ENCODE assay signal across 21 cellular contexts in genomic region chr9:128936171-128936865, GRCh38. TPM values are rescaled to one million over a fixed set of nuclear protein-coding genes. Genes with fewer than 3 reads are reported as not detected.
DNase-seq lines count a peak whose midpoint lies in the region; ATAC-seq, FAIRE-seq and TF ChIP-seq lines count a peak whose summit lies in the region.
"Had no signal": no experiment of that assay in that cellular context is flagged by ENCODE, and none has a peak within 500 bp of the region (broad histone marks: within the 10 kb centered on the region; RNA-seq: fewer than 3 reads in every experiment).

No MANE protein-coding gene starts in this region.

- H3K27me3 ChIP-seq in RWPE2 (ENCODE audit: insufficient read depth, poor library complexity, severe bottlenecking), result no peaks in the 10 kb centered on the region
- no peaks in the 10 kb centered on the region for H3K27me3 ChIP-seq in HepG2 (ENCODE audit: control insufficient read depth in 1 of 2, insufficient read depth in 2 of 2, low read length in 2 of 2)
- H3K27me3 ChIP-seq: BLaER1 had no signal

- DNase-seq in GM13976 (ENCODE audit: low spot score) (peak; percentile 7), RWPE2 (ENCODE audit: low spot score) (peak; percentile 36), HepG2 (ENCODE audit: low spot score) (no peak), posterior vena cava (ENCODE audit: low spot score) (peak; percentile 49), omental fat pad (ENCODE audit: low spot score) (no peak), NCI-H1417 (lab: John Stamatoyannopoulos, UW) (no peak)
- no peak for DNase-seq in central memory CD4-positive, alpha-beta T cell
- DNase-seq: 8988T; Calu3; CD4-positive, alpha-beta memory T cell; IMR-90; KBM-7 had no signal

- POLR2A ChIA-PET in HepG2 (lab: Yijun Ruan, JAX), result no interaction called here

- intact Hi-C loops in HepG2 (cut with micrococcal nuclease; ENCODE audit: unreplicated experiment) (no loop called here), posterior vena cava (cut with DNase I) (no loop called here)

- CTCF ChIA-PET in HepG2 (lab: Yijun Ruan, JAX; ENCODE audit: low intra/inter-chr PET ratio, low total read pairs), result no interaction called here

- no peak overlapping the region for H2AFZ ChIP-seq in HepG2 (ENCODE audit: low read length)

- H3K36me3 ChIP-seq in RWPE2 (ENCODE audit: low read depth) (no peaks in the 10 kb centered on the region), HepG2 (replicated peaks in 1 of 2; ENCODE audit: control insufficient read depth in 1 of 2, insufficient read depth in 2 of 2, low read length in 2 of 2) (peaks cover 0 to 2% of the 10 kb centered on the region in 2 experiments; a peak in 2 of 5 replicates)
- H3K36me3 ChIP-seq: HAP-1 had no signal

- no peak overlapping the region for H3K4me2 ChIP-seq in HepG2 (ENCODE audit: low read depth, low read length)
- H3K4me2 ChIP-seq: BLaER1 had no signal

- H3K4me3 ChIP-seq in RWPE2 (ENCODE audit: severe bottlenecking), result no peak overlapping the region
- no peak overlapping the region for H3K4me3 ChIP-seq in HepG2 (replicated peaks in 1 of 3; ENCODE audit: insufficient read depth in 1 of 3, low read depth in 2 of 3, low read length in 3 of 3)
- H3K4me3 ChIP-seq: BLaER1, HAP-1 had no signal

- WGBS in HepG2 (ENCODE audit: low lambda C conversion rate), result 90% methylated on average over 10 of the region's 11 CpGs

- no peak overlapping the region for H3K9ac ChIP-seq in HepG2 (ENCODE audit: insufficient read depth, low read depth, low read length)
- H3K9ac ChIP-seq: BLaER1 had no signal

- no peak for TF ChIP-seq POLR2A in HepG2 (IDR thresholded peaks at IDR 0.05; ENCODE audit: insufficient read depth in 1 of 2, low read depth in 2 of 2, low read length in 2 of 2)

- H3K27ac ChIP-seq in RWPE2 (ENCODE audit: poor library complexity, severe bottlenecking), result no peak overlapping the region
- no peak overlapping the region for H3K27ac ChIP-seq in HepG2 (ENCODE audit: extremely low read length, insufficient read depth, low read length)
- H3K27ac ChIP-seq: BLaER1, HL-60 had no signal

- H3K79me2 ChIP-seq in HepG2 (ENCODE audit: insufficient read depth, low read length), result no peaks in the 10 kb centered on the region

- TF ChIP-seq CTCF in GM13976 (IDR thresholded peaks at IDR 0.05; ENCODE audit: borderline replicate concordance, control extremely low read depth, extremely low read depth, insufficient read depth, missing control alignments), result no peak
- TF ChIP-seq CTCF in RWPE2 (IDR thresholded peaks at IDR 0.05; ENCODE audit: poor library complexity, severe bottlenecking), result no peak
- no peak for TF ChIP-seq CTCF in HepG2 (CRISPR knock-in tag; IDR thresholded peaks at IDR 0.05)
- TF ChIP-seq CTCF in omental fat pad (IDR thresholded peaks at IDR 0.05), result no peak

- H4K20me1 ChIP-seq in HepG2 (ENCODE audit: insufficient read depth, low read length), result no peaks in the 10 kb centered on the region
- H4K20me1 ChIP-seq: BLaER1 had no signal

- FAIRE-seq in HepG2 (lab: Jason Lieb, UNC), result no peak
- FAIRE-seq: G401.6, GM12891, GM18507, H1 had no signal

- no TSS peak for BruUV-seq in HepG2 (replicated peaks; lab: Mats Ljungman, UMichigan)

- H3K4me1 ChIP-seq in RWPE2 (ENCODE audit: insufficient read depth, poor library complexity, severe bottlenecking) (no peaks in the 10 kb centered on the region), HepG2 (ENCODE audit: insufficient read depth, low read length) (peaks cover 11% of the 10 kb centered on the region)
- H3K4me1 ChIP-seq: BLaER1, HAP-1 had no signal

- in situ Hi-C loops in GM13976 (cut with MboI; ENCODE audit: low sequenced_read_pairs, unreplicated experiment) (no loop called here), HepG2 (cut with HindIII; ENCODE audit: extremely low pct_ligation_motif_present, low pct_unique_long_range_greater_than_20kb) (no loop called here)

- ATAC-seq in RWPE2 (ENCODE audit: low read depth) (no peak), HepG2 (no peak), omental fat pad (ENCODE audit: low FRiP score) (no peak), GM18520 (IDR thresholded peaks at IDR 0.05; ENCODE audit: unreplicated experiment) (no peak)

- TF ChIP-seq RAD21 in HepG2 (CRISPR knock-in tag; IDR thresholded peaks at IDR 0.05), result no peak

- H3K9me3 ChIP-seq in RWPE2 (ENCODE audit: severe bottlenecking) (no peaks in the 10 kb centered on the region), HepG2 (ENCODE audit: low read length) (no peaks in the 10 kb centered on the region)
- H3K9me3 ChIP-seq: BLaER1, HAP-1 had no signal

- TF ChIP-seq EP300 in HepG2 (IDR thresholded peaks at IDR 0.05; ENCODE audit: low read depth in 2 of 2, low read length in 2 of 2) (no peak), HepG2 (CRISPR knock-in tag; IDR thresholded peaks at IDR 0.05; ENCODE audit: borderline replicate concordance) (no peak)

RNA-seq across cellular contexts. Expression of gene DOLK, which starts 11.1 kb away (rescaled TPM):
- 10.3 and 18.7 TPM in 2 replicates for total RNA-seq in HepG2 (2016; rRNA removed; fragmentation: Illumina TruSeq; extraction: Trizol)
- 3.1 and 3.7 TPM in 2 replicates for total RNA-seq in HepG2 (2016; cell fraction: cytosol; rRNA removed; fragmentation: Illumina TruSeq; extraction: Trizol; ENCODE audit: low read depth)
- total RNA-seq in HepG2 (2016; cell fraction: insoluble cytoplasmic fraction; rRNA removed; fragmentation: Illumina TruSeq; extraction: Trizol), result 11.0 and 19.4 TPM in 2 replicates
- 7.5 and 9.2 TPM in 2 replicates for total RNA-seq in HepG2 (2016; cell fraction: membrane; rRNA removed; fragmentation: Illumina TruSeq; extraction: Trizol)
- 18.0 and 18.2 TPM in 2 replicates for total RNA-seq in HepG2 (2016; cell fraction: nucleus; rRNA removed; fragmentation: Illumina TruSeq; extraction: Trizol)
- polyA plus RNA-seq in HepG2 (2011; rRNA removed), result 15.4 and 19.2 TPM in 2 replicates
- polyA plus RNA-seq in HepG2 (2011; cell fraction: cytosol; rRNA removed), result 20.0 and 23.0 TPM in 2 replicates
- polyA plus RNA-seq in HepG2 (2011; cell fraction: nucleus; rRNA removed), result 7.1 TPM in 2 replicates
- polyA plus RNA-seq in HepG2 (2012), result 10.1 and 10.3 TPM in 2 replicates
- 2.6 and 4.0 TPM in 2 replicates for polyA plus RNA-seq in HepG2 (2016; cell fraction: cytosol; fragmentation: Illumina TruSeq; extraction: Trizol; ENCODE audit: low read depth)
- polyA plus RNA-seq in HepG2 (2016; cell fraction: insoluble cytoplasmic fraction; fragmentation: Illumina TruSeq; extraction: Trizol; ENCODE audit: low read depth), result 10.6 and 11.1 TPM in 2 replicates
- 5.2 and 6.9 TPM in 2 replicates for polyA plus RNA-seq in HepG2 (2016; cell fraction: membrane; fragmentation: Illumina TruSeq; extraction: Trizol; ENCODE audit: low read depth)
- polyA plus RNA-seq in HepG2 (2016; cell fraction: nucleus; fragmentation: Illumina TruSeq; extraction: Trizol; ENCODE audit: insufficient read depth, low read depth), result 23.1 and 24.2 TPM in 2 replicates
- 61.1 and 98.9 TPM in 2 replicates for polyA minus RNA-seq in HepG2 (2011; rRNA and poly(A)+ RNA removed; ENCODE audit: low replicate concordance)
- 10.9 and 12.8 TPM in 2 replicates for polyA minus RNA-seq in HepG2 (2011; cell fraction: cytosol; rRNA and poly(A)+ RNA removed)
- 16.7 and 17.8 TPM in 2 replicates for polyA minus RNA-seq in HepG2 (2011; cell fraction: nucleus; rRNA and poly(A)+ RNA removed)
- total RNA-seq in posterior vena cava, result 1 to 10 TPM; 9.0 to 10.0 TPM
- total RNA-seq in omental fat pad, result 10 to 100 TPM; 13.3 to 23.2 (median 17.7) TPM

RNA-seq across cellular contexts. Expression of gene NUP188, which starts 11.2 kb away (rescaled TPM):
- total RNA-seq in HepG2 (2016; rRNA removed; fragmentation: Illumina TruSeq; extraction: Trizol) (38.5 and 54.1 TPM in 2 replicates), posterior vena cava (10 to 100 TPM; 33.2 to 34.1 TPM), omental fat pad (10 to 100 TPM; 27.2 to 70.6 (median 38.3) TPM)
- total RNA-seq in HepG2 (2016; cell fraction: cytosol; rRNA removed; fragmentation: Illumina TruSeq; extraction: Trizol; ENCODE audit: low read depth), result 8.2 and 12.6 TPM in 2 replicates
- total RNA-seq in HepG2 (2016; cell fraction: insoluble cytoplasmic fraction; rRNA removed; fragmentation: Illumina TruSeq; extraction: Trizol), result 35.5 and 47.1 TPM in 2 replicates
- total RNA-seq in HepG2 (2016; cell fraction: membrane; rRNA removed; fragmentation: Illumina TruSeq; extraction: Trizol), result 10.3 and 12.4 TPM in 2 replicates
- 52.4 and 56.0 TPM in 2 replicates for total RNA-seq in HepG2 (2016; cell fraction: nucleus; rRNA removed; fragmentation: Illumina TruSeq; extraction: Trizol)
- 28.0 and 31.5 TPM in 2 replicates for polyA plus RNA-seq in HepG2 (2011; rRNA removed)
- 30.7 and 31.2 TPM in 2 replicates for polyA plus RNA-seq in HepG2 (2011; cell fraction: cytosol; rRNA removed)
- polyA plus RNA-seq in HepG2 (2011; cell fraction: nucleus; rRNA removed), result 80.5 and 92.3 TPM in 2 replicates
- polyA plus RNA-seq in HepG2 (2012), result 31.1 and 32.6 TPM in 2 replicates
- polyA plus RNA-seq in HepG2 (2016; cell fraction: cytosol; fragmentation: Illumina TruSeq; extraction: Trizol; ENCODE audit: low read depth), result 1.6 and 2.1 TPM in 2 replicates
- 27.2 and 38.0 TPM in 2 replicates for polyA plus RNA-seq in HepG2 (2016; cell fraction: insoluble cytoplasmic fraction; fragmentation: Illumina TruSeq; extraction: Trizol; ENCODE audit: low read depth)
- 3.8 and 4.7 TPM in 2 replicates for polyA plus RNA-seq in HepG2 (2016; cell fraction: membrane; fragmentation: Illumina TruSeq; extraction: Trizol; ENCODE audit: low read depth)
- 55.8 and 60.8 TPM in 2 replicates for polyA plus RNA-seq in HepG2 (2016; cell fraction: nucleus; fragmentation: Illumina TruSeq; extraction: Trizol; ENCODE audit: insufficient read depth, low read depth)
- polyA minus RNA-seq in HepG2 (2011; rRNA and poly(A)+ RNA removed; ENCODE audit: low replicate concordance), result 177 and 560 TPM in 2 replicates
- polyA minus RNA-seq in HepG2 (2011; cell fraction: cytosol; rRNA and poly(A)+ RNA removed), result 51.6 and 71.1 TPM in 2 replicates
- 71.8 and 93.1 TPM in 2 replicates for polyA minus RNA-seq in HepG2 (2011; cell fraction: nucleus; rRNA and poly(A)+ RNA removed)

RNA-seq across cellular contexts. Expression of gene PHYHD1, which starts 15.5 kb away (rescaled TPM):
- total RNA-seq in HepG2 (2016; rRNA removed; fragmentation: Illumina TruSeq; extraction: Trizol) (10.6 and 12.3 TPM in 2 replicates), posterior vena cava (10 to 100 TPM; 11.4 to 24.8 TPM), omental fat pad (10 to 100 TPM; 14.4 to 43.8 (median 32.4) TPM)
- 3.5 and 4.7 TPM in 2 replicates for total RNA-seq in HepG2 (2016; cell fraction: cytosol; rRNA removed; fragmentation: Illumina TruSeq; extraction: Trizol; ENCODE audit: low read depth)
- 10.3 and 13.2 TPM in 2 replicates for total RNA-seq in HepG2 (2016; cell fraction: insoluble cytoplasmic fraction; rRNA removed; fragmentation: Illumina TruSeq; extraction: Trizol)
- total RNA-seq in HepG2 (2016; cell fraction: membrane; rRNA removed; fragmentation: Illumina TruSeq; extraction: Trizol), result 4.2 and 5.2 TPM in 2 replicates
- 5.8 and 8.2 TPM in 2 replicates for total RNA-seq in HepG2 (2016; cell fraction: nucleus; rRNA removed; fragmentation: Illumina TruSeq; extraction: Trizol)
- polyA plus RNA-seq in HepG2 (2011; rRNA removed), result 19.6 and 25.3 TPM in 2 replicates
- 12.8 and 20.7 TPM in 2 replicates for polyA plus RNA-seq in HepG2 (2011; cell fraction: cytosol; rRNA removed)
- polyA plus RNA-seq in HepG2 (2011; cell fraction: nucleus; rRNA removed), result 28.7 and 34.3 TPM in 2 replicates
- 9.6 and 13.5 TPM in 2 replicates for polyA plus RNA-seq in HepG2 (2012)
- polyA plus RNA-seq in HepG2 (2016; cell fraction: cytosol; fragmentation: Illumina TruSeq; extraction: Trizol; ENCODE audit: low read depth), result 7.3 and 8.5 TPM in 2 replicates
- 21.0 and 23.6 TPM in 2 replicates for polyA plus RNA-seq in HepG2 (2016; cell fraction: insoluble cytoplasmic fraction; fragmentation: Illumina TruSeq; extraction: Trizol; ENCODE audit: low read depth)
- 8.2 and 8.9 TPM in 2 replicates for polyA plus RNA-seq in HepG2 (2016; cell fraction: membrane; fragmentation: Illumina TruSeq; extraction: Trizol; ENCODE audit: low read depth)
- polyA plus RNA-seq in HepG2 (2016; cell fraction: nucleus; fragmentation: Illumina TruSeq; extraction: Trizol; ENCODE audit: insufficient read depth, low read depth), result 16.5 and 23.5 TPM in 2 replicates
- polyA minus RNA-seq in HepG2 (2011; rRNA and poly(A)+ RNA removed; ENCODE audit: low replicate concordance), result 0.89 and 32.1 TPM in 2 replicates
- polyA minus RNA-seq in HepG2 (2011; cell fraction: cytosol; rRNA and poly(A)+ RNA removed), result 12.7 and 13.2 TPM in 2 replicates
- polyA minus RNA-seq in HepG2 (2011; cell fraction: nucleus; rRNA and poly(A)+ RNA removed), result 10.7 and 15.2 TPM in 2 replicates
- total RNA-seq: Calu3 had no signal
- polyA plus RNA-seq: CD14-positive monocyte; CD4-positive, alpha-beta memory T cell had no signal

RNA-seq across cellular contexts. Expression of gene LRRC8A, which starts 54.4 kb away (rescaled TPM):
- total RNA-seq in HepG2 (2016; rRNA removed; fragmentation: Illumina TruSeq; extraction: Trizol) (10.0 and 16.1 TPM in 2 replicates), posterior vena cava (10 to 100 TPM; 49.1 to 58.3 TPM), omental fat pad (10 to 100 TPM; 37.8 to 67.1 (median 47.8) TPM)
- total RNA-seq in HepG2 (2016; cell fraction: cytosol; rRNA removed; fragmentation: Illumina TruSeq; extraction: Trizol; ENCODE audit: low read depth), result 3.1 and 3.7 TPM in 2 replicates
- total RNA-seq in HepG2 (2016; cell fraction: insoluble cytoplasmic fraction; rRNA removed; fragmentation: Illumina TruSeq; extraction: Trizol), result 8.4 and 15.9 TPM in 2 replicates
- 12.4 and 13.1 TPM in 2 replicates for total RNA-seq in HepG2 (2016; cell fraction: membrane; rRNA removed; fragmentation: Illumina TruSeq; extraction: Trizol)
- total RNA-seq in HepG2 (2016; cell fraction: nucleus; rRNA removed; fragmentation: Illumina TruSeq; extraction: Trizol), result 13.9 and 14.0 TPM in 2 replicates
- 40.6 and 44.8 TPM in 2 replicates for polyA plus RNA-seq in HepG2 (2011; rRNA removed)
- 38.4 and 46.2 TPM in 2 replicates for polyA plus RNA-seq in HepG2 (2011; cell fraction: cytosol; rRNA removed)
- 29.0 and 30.1 TPM in 2 replicates for polyA plus RNA-seq in HepG2 (2011; cell fraction: nucleus; rRNA removed)
- polyA plus RNA-seq in HepG2 (2012), result 15.7 and 19.9 TPM in 2 replicates
- 2.4 and 2.7 TPM in 2 replicates for polyA plus RNA-seq in HepG2 (2016; cell fraction: cytosol; fragmentation: Illumina TruSeq; extraction: Trizol; ENCODE audit: low read depth)
- 9.1 and 10.7 TPM in 2 replicates for polyA plus RNA-seq in HepG2 (2016; cell fraction: insoluble cytoplasmic fraction; fragmentation: Illumina TruSeq; extraction: Trizol; ENCODE audit: low read depth)
- 9.0 and 9.9 TPM in 2 replicates for polyA plus RNA-seq in HepG2 (2016; cell fraction: membrane; fragmentation: Illumina TruSeq; extraction: Trizol; ENCODE audit: low read depth)
- 19.9 and 20.5 TPM in 2 replicates for polyA plus RNA-seq in HepG2 (2016; cell fraction: nucleus; fragmentation: Illumina TruSeq; extraction: Trizol; ENCODE audit: insufficient read depth, low read depth)
- 77.3 and 88.9 TPM in 2 replicates for polyA minus RNA-seq in HepG2 (2011; rRNA and poly(A)+ RNA removed; ENCODE audit: low replicate concordance)
- 24.8 and 26.8 TPM in 2 replicates for polyA minus RNA-seq in HepG2 (2011; cell fraction: cytosol; rRNA and poly(A)+ RNA removed)
- polyA minus RNA-seq in HepG2 (2011; cell fraction: nucleus; rRNA and poly(A)+ RNA removed), result 14.4 TPM in 2 replicates

RNA-seq across cellular contexts. Expression of gene KYAT1, which starts 54.6 kb away (rescaled TPM):
- total RNA-seq in HepG2 (2016; rRNA removed; fragmentation: Illumina TruSeq; extraction: Trizol), result 5.6 and 9.2 TPM in 2 replicates
- total RNA-seq in HepG2 (2016; cell fraction: cytosol; rRNA removed; fragmentation: Illumina TruSeq; extraction: Trizol; ENCODE audit: low read depth), result 2.0 and 2.8 TPM in 2 replicates
- 6.1 and 10.3 TPM in 2 replicates for total RNA-seq in HepG2 (2016; cell fraction: insoluble cytoplasmic fraction; rRNA removed; fragmentation: Illumina TruSeq; extraction: Trizol)
- 3.5 and 4.0 TPM in 2 replicates for total RNA-seq in HepG2 (2016; cell fraction: membrane; rRNA removed; fragmentation: Illumina TruSeq; extraction: Trizol)
- 13.5 and 14.4 TPM in 2 replicates for total RNA-seq in HepG2 (2016; cell fraction: nucleus; rRNA removed; fragmentation: Illumina TruSeq; extraction: Trizol)
- 46.5 and 58.4 TPM in 2 replicates for polyA plus RNA-seq in HepG2 (2011; rRNA removed)
- 22.3 and 28.7 TPM in 2 replicates for polyA plus RNA-seq in HepG2 (2011; cell fraction: cytosol; rRNA removed)
- 274 and 317 TPM in 2 replicates for polyA plus RNA-seq in HepG2 (2011; cell fraction: nucleus; rRNA removed)
- polyA plus RNA-seq in HepG2 (2012), result 22.3 and 32.9 TPM in 2 replicates
- polyA plus RNA-seq in HepG2 (2016; cell fraction: cytosol; fragmentation: Illumina TruSeq; extraction: Trizol; ENCODE audit: low read depth), result 1.4 and 1.9 TPM in 2 replicates
- 4.9 and 6.1 TPM in 2 replicates for polyA plus RNA-seq in HepG2 (2016; cell fraction: insoluble cytoplasmic fraction; fragmentation: Illumina TruSeq; extraction: Trizol; ENCODE audit: low read depth)
- 1.7 and 2.4 TPM in 2 replicates for polyA plus RNA-seq in HepG2 (2016; cell fraction: membrane; fragmentation: Illumina TruSeq; extraction: Trizol; ENCODE audit: low read depth)
- polyA plus RNA-seq in HepG2 (2016; cell fraction: nucleus; fragmentation: Illumina TruSeq; extraction: Trizol; ENCODE audit: insufficient read depth, low read depth), result 34.5 and 36.6 TPM in 2 replicates
- polyA minus RNA-seq in HepG2 (2011; rRNA and poly(A)+ RNA removed; ENCODE audit: low replicate concordance), result 38.2 and 47.2 TPM in 2 replicates
- 9.3 and 15.4 TPM in 2 replicates for polyA minus RNA-seq in HepG2 (2011; cell fraction: cytosol; rRNA and poly(A)+ RNA removed)
- polyA minus RNA-seq in HepG2 (2011; cell fraction: nucleus; rRNA and poly(A)+ RNA removed), result 48.0 and 50.7 TPM in 2 replicates
- total RNA-seq in posterior vena cava, result 1 to 10 TPM; 5.1 to 5.5 TPM
- total RNA-seq in omental fat pad, result 1 to 10 TPM; 2.9 to 9.3 (median 4.1) TPM

Comparison
In these comparisons a context has a peak if more than half of its experiments do, and no peak if none do; other contexts are left out.
1. DNase-seq: peak in GM13976 (single experiment), RWPE2 (single experiment) and posterior vena cava (single experiment); none in HepG2 (single experiment), omental fat pad (single experiment), central memory CD4-positive, alpha-beta T cell (single experiment) and NCI-H1417 (0 of 3).